Comparison of ENCODE assay signal across 8 cellular contexts in genomic region chr19:58381460-58382220, GRCh38. TPM values are rescaled to one million over a fixed set of nuclear protein-coding genes. Genes with fewer than 3 reads are reported as not detected.
DNase-seq lines count a peak whose midpoint lies in the region; ATAC-seq and TF ChIP-seq lines count a peak whose summit lies in the region.

No MANE protein-coding gene starts in this region.

- H3K27ac Mint-ChIP-seq in activated CD4-positive, alpha-beta T cell treated with anti-CD3 and anti-CD28 coated beads for 36 hours = peak overlapping the region; percentile 85

- ATAC-seq in activated CD4-positive, alpha-beta T cell treated with anti-CD3 and anti-CD28 coated beads for 36 hours = no peak
- ATAC-seq in left lung (no peak), HG02623 (IDR thresholded peaks at IDR 0.05; ENCODE audit: unreplicated experiment) (no peak)

- H3K27ac ChIP-seq in ascending aorta (peak overlapping the region; percentile 84 to 91), left lung (peak overlapping the region; percentile 92 to 96), testis (peak overlapping the region in 1 of 2 donors; percentile 57)

- TF ChIP-seq CTCF in ascending aorta (IDR thresholded peaks at IDR 0.05) (no peak), left lung (IDR thresholded peaks at IDR 0.05) (no peak), testis (IDR thresholded peaks at IDR 0.05) (no peak)

- H3K36me3 ChIP-seq in ascending aorta (no peaks in the 10 kb centered on the region), left lung (no peaks in the 10 kb centered on the region), testis (ENCODE audit: low read depth, missing control alignments) (no peaks in the 10 kb centered on the region)

- H3K27me3 Mint-ChIP-seq in activated CD4-positive, alpha-beta T cell treated with anti-CD3 and anti-CD28 coated beads for 36 hours = no peaks in the 10 kb centered on the region

- H3K36me3 Mint-ChIP-seq in activated CD4-positive, alpha-beta T cell treated with anti-CD3 and anti-CD28 coated beads for 36 hours (ENCODE audit: low read depth) = no peaks in the 10 kb centered on the region

- H3K9me3 ChIP-seq in ascending aorta (no peaks in the 10 kb centered on the region), left lung (no peaks in the 10 kb centered on the region), testis (no peaks in the 10 kb centered on the region)

- H3K4me3 Mint-ChIP-seq in activated CD4-positive, alpha-beta T cell treated with anti-CD3 and anti-CD28 coated beads for 36 hours = peak overlapping the region; percentile 91

- POLR2A ChIA-PET in activated CD4-positive, alpha-beta T cell treated with anti-CD3 and anti-CD28 coated beads for 36 hours (lab: Charles Lee) = interaction anchor here (0.7 to 1.3 kb wide), 3 partner anchors 27 to 192 kb away, joined by 3 to 5 read pairs (median 3); partner anchors contain the start of genes MZF1, TRIM28 and ZNF584

- H3K4me3 ChIP-seq in ascending aorta (peak overlapping the region; percentile 82 to 86), left lung (peak overlapping the region; percentile 70 to 83), testis (peak overlapping the region; percentile 79 to 80)

- intact Hi-C loops in activated CD4-positive, alpha-beta T cell treated with anti-CD3 and anti-CD28 coated beads for 36 hours (cut with DNase I, micrococcal nuclease) = loop anchor here (1.0 to 2.0 kb wide), 19 partner anchors 19 to 198 kb away; partner anchors contain the start of genes ZNF132 (in 2 of the 2), MZF1 (in 1 of the 2), TRIM28 (in 1 of the 2) and ZBTB45 (in 1 of the 2)
- intact Hi-C loops in ascending aorta (cut with DNase I) (loop anchor here (1.0 kb wide), 4 partner anchors 19 to 138 kb away; partner anchors contain the start of genes ZBTB45, ZNF132 and ZNF497), left lung (cut with DNase I) (no loop called here), testis (cut with DNase I; ENCODE audit: low total_unique reads) (no loop called here)

- peaks cover 13 to 29% of the 10 kb centered on the region in 2 donors for H3K4me1 ChIP-seq in ascending aorta
- H3K4me1 ChIP-seq in left lung = peaks cover 17 to 43% of the 10 kb centered on the region in 2 donors
- H3K4me1 ChIP-seq in testis = peaks cover 24% of the 10 kb centered on the region

- no peak for TF ChIP-seq POLR2A in testis (IDR thresholded peaks at IDR 0.05)

- CTCF ChIA-PET in activated CD4-positive, alpha-beta T cell treated with anti-CD3 and anti-CD28 coated beads for 36 hours (lab: Charles Lee) = interaction anchor here (0.7 kb wide), 1 partner anchor 131 kb away, joined by 3 read pairs; no protein-coding TSS in a partner anchor

- no peak for DNase-seq in activated CD4-positive, alpha-beta T cell treated with anti-CD3 and anti-CD28 coated beads for 36 hours
- no peak for DNase-seq in activated CD4-positive, alpha-beta T cell treated with anti-CD3 and anti-CD28 coated beads, Interleukin-2, amount 50 U/mL, for 1 hour
- DNase-seq in ascending aorta (ENCODE audit: low spot score in 2 of 2) (no peak), left lung (peak; percentile 36 to 67), testis (no peak), SIG-M5 (lab: John Stamatoyannopoulos, UW) (no peak)
- DNase-seq in stimulated activated CD4-positive, alpha-beta T cell treated with anti-CD3 and anti-CD28 coated beads, Interleukin-15, amount 100 ng/mL, for 24 hours = no peak

- 19 to 32% methylated on average over 26 of the region's 26 CpGs for WGBS in testis, 2 donors

- H3K27me3 ChIP-seq in ascending aorta (no peaks in the 10 kb centered on the region), left lung (no peaks in the 10 kb centered on the region), testis (no peaks in the 10 kb centered on the region)

- peaks cover 19% of the 10 kb centered on the region for H3K4me1 Mint-ChIP-seq in activated CD4-positive, alpha-beta T cell treated with anti-CD3 and anti-CD28 coated beads for 36 hours

- H3K9me3 Mint-ChIP-seq in activated CD4-positive, alpha-beta T cell treated with anti-CD3 and anti-CD28 coated beads for 36 hours (ENCODE audit: low read depth) = no peaks in the 10 kb centered on the region

RNA-seq across cellular contexts. Expression of gene ZNF837, which starts 0.8 kb away (rescaled TPM):
- total RNA-seq in activated CD4-positive, alpha-beta T cell treated with anti-CD3 and anti-CD28 coated beads for 36 hours = 1 to 10 TPM; 2.0 to 2.5 TPM
- total RNA-seq in ascending aorta (not detected), left lung (1 to 10 TPM; 1.7 to 2.1 TPM), testis (1 to 10 TPM; 6.2 to 9.3 TPM)
- polyA plus RNA-seq in testis (ENCODE audit: insufficient read depth, low read depth, low replicate concordance) = 1.3 TPM

RNA-seq across cellular contexts. Expression of gene RPS5, which starts 5.4 kb away (rescaled TPM):
- 1,000 to 10,000 TPM; 1,234 to 1,535 TPM for total RNA-seq in activated CD4-positive, alpha-beta T cell treated with anti-CD3 and anti-CD28 coated beads for 36 hours
- total RNA-seq in ascending aorta (1,483 TPM), left lung (1,000 to 10,000 TPM in 1 of 2 donors, 100 to 1,000 TPM in 1; 842 to 1,045 TPM), testis (1,000 to 10,000 TPM in 1 of 2 donors, 100 to 1,000 TPM in 1; 437 to 1,004 TPM)
- polyA plus RNA-seq in testis (ENCODE audit: insufficient read depth, low read depth, low replicate concordance) = 746 TPM

RNA-seq across cellular contexts. Expression of gene RNF225, which starts 13.8 kb away (rescaled TPM):
- total RNA-seq in activated CD4-positive, alpha-beta T cell treated with anti-CD3 and anti-CD28 coated beads for 36 hours = under 1 TPM; 0.25 to 0.56 TPM
- total RNA-seq in ascending aorta = not detected
- total RNA-seq in left lung = 1 to 10 TPM; 1.9 to 3.2 TPM
- not detected for total RNA-seq in testis
- not detected for polyA plus RNA-seq in testis (ENCODE audit: insufficient read depth, low read depth, low replicate concordance)

RNA-seq across cellular contexts. Expression of gene ZNF497, which starts 19.1 kb away (rescaled TPM):
- 1 to 10 TPM; 1.1 to 1.5 TPM for total RNA-seq in activated CD4-positive, alpha-beta T cell treated with anti-CD3 and anti-CD28 coated beads for 36 hours
- total RNA-seq in ascending aorta (not detected), left lung (1 to 10 TPM in 1 of 2 donors, under 1 TPM in 1; 0.76 to 1.2 TPM), testis (10 to 100 TPM; 10.3 to 10.7 TPM)
- polyA plus RNA-seq in testis (ENCODE audit: insufficient read depth, low read depth, low replicate concordance) = 2.6 TPM

RNA-seq across cellular contexts. Expression of gene ZNF584, which starts 26.8 kb away (rescaled TPM):
- 10 to 100 TPM in 1 of 2 experiments, 1 to 10 TPM in 1; 9.9 to 11.2 TPM for total RNA-seq in activated CD4-positive, alpha-beta T cell treated with anti-CD3 and anti-CD28 coated beads for 36 hours
- total RNA-seq in ascending aorta = 17.9 TPM
- 10 to 100 TPM in 1 of 2 donors, 1 to 10 TPM in 1; 7.4 to 12.7 TPM for total RNA-seq in left lung
- total RNA-seq in testis = 10 to 100 TPM; 22.1 to 33.9 TPM
- polyA plus RNA-seq in testis (ENCODE audit: insufficient read depth, low read depth, low replicate concordance) = 10.4 TPM

Comparison
In these comparisons a context has a peak if more than half of its experiments do, and no peak if none do; other contexts are left out.
1. DNase-seq: peak in left lung (2 of 2); none in activated CD4-positive, alpha-beta T cell treated with anti-CD3 and anti-CD28 coated beads for 36 hours (single experiment), activated CD4-positive, alpha-beta T cell treated with anti-CD3 and anti-CD28 coated beads, Interleukin-2, amount 50 U/mL, for 1 hour (single experiment), ascending aorta (0 of 2), testis (single experiment), stimulated activated CD4-positive, alpha-beta T cell treated with anti-CD3 and anti-CD28 coated beads, Interleukin-15, amount 100 ng/mL, for 24 hours (single experiment) and SIG-M5 (single experiment).
2. intact Hi-C loops: an anchor here in activated CD4-positive, alpha-beta T cell treated with anti-CD3 and anti-CD28 coated beads for 36 hours (1.0 to 2.0 kb wide) and ascending aorta (1.0 kb wide); none called in left lung and testis.
3. Peak in every context shown above with its lines, with median percentiles within 50 percentile points of each other: H3K4me3 ChIP-seq.